ENCODE assay signal across 9 cellular contexts in genomic region chr5:161687316-161687715, GRCh38. TPM values are rescaled to one million over a fixed set of nuclear protein-coding genes. Genes with fewer than 3 reads are reported as not detected.
"Had no signal": no experiment of that assay in that cellular context is flagged by ENCODE, and none has a peak within 500 bp of the region (broad histone marks: within the 10 kb centered on the region; RNA-seq: fewer than 3 reads in every experiment).

No MANE protein-coding gene starts in this region.

- H3K9me3 ChIP-seq: HAP-1 had no signal

- H3K36me3 ChIP-seq: HAP-1 had no signal

- DNase-seq: GM23248, GOT3, H7, H9, HCEC 1CT, HFFc6 had no signal

- H3K4me3 ChIP-seq: GM23248, GM23338, HAP-1 had no signal

- H3K27ac ChIP-seq: GM23248 had no signal

- H3K4me1 ChIP-seq: HAP-1 had no signal

RNA-seq across cellular contexts. Expression of gene GABRA6, which starts 1.8 kb away (rescaled TPM):
- total RNA-seq: GM23248, GM23338, H1, H7, H9, HFFc6 had no signal
